Comparison of ENCODE assay signal across 10 cellular contexts in genomic region chr9:38091310-38092199, GRCh38. TPM values are rescaled to one million over a fixed set of nuclear protein-coding genes. Genes with fewer than 3 reads are reported as not detected.
DNase-seq lines count a peak whose midpoint lies in the region; ATAC-seq and TF ChIP-seq lines count a peak whose summit lies in the region.
"Had no signal": no experiment of that assay in that cellular context is flagged by ENCODE, and none has a peak within 500 bp of the region (broad histone marks: within the 10 kb centered on the region; RNA-seq: fewer than 3 reads in every experiment).

No MANE protein-coding gene starts in this region.

- H3K79me2 ChIP-seq in SK-N-SH (ENCODE audit: insufficient read depth) = no peaks in the 10 kb centered on the region

- H3K4me1 ChIP-seq in SK-N-SH (ENCODE audit: control insufficient read depth in 1 of 2, insufficient read depth in 2 of 2, low read depth in 1 of 2, low read length in 1 of 2) (peaks cover 0 to 10% of the 10 kb centered on the region in 2 experiments; a peak in 1 of 4 replicates), spleen (peaks cover 0 to 16% (median 3%) of the 10 kb centered on the region in 6 donors)

- H3K36me3 ChIP-seq in SK-N-SH (replicated peaks in 1 of 2; ENCODE audit: control insufficient read depth in 1 of 2, insufficient read depth in 2 of 2, low read length in 1 of 2) (no peaks in the 10 kb centered on the region), spleen (no peaks in the 10 kb centered on the region)

- DNase-seq in SK-N-SH (peak; percentile 34), Kasumi-1 (lab: John Stamatoyannopoulos, UW) (peak; percentile 40 to 42), spleen (peak; percentile 32), RPMI8226 (no peak), midbrain (lab: John Stamatoyannopoulos, UW) (no peak)
- DNase-seq in activated CD4-positive, CD25-positive, alpha-beta regulatory T cell treated with anti-CD3 and anti-CD28 coated beads, Interleukin-2, amount 50 U/mL, for 72 hours = no peak
- DNase-seq: activated CD4-positive, CD25-positive, alpha-beta regulatory T cell; substantia nigra had no signal

- no peak overlapping the region for H2AFZ ChIP-seq in SK-N-SH (ENCODE audit: low read depth)

- TF ChIP-seq CTCF in SK-N-SH (IDR thresholded peaks at IDR 0.05) (no peak), spleen (IDR thresholded peaks at IDR 0.05 in 8 of 11, conservative IDR thresholded peaks at IDR 0.05 in 3 of 11) (no peak)

- no peaks in the 10 kb centered on the region for H3F3A ChIP-seq in SK-N-SH (replicated peaks; ENCODE audit: insufficient read depth)

- H3K9me2 ChIP-seq in SK-N-SH = no peaks in the 10 kb centered on the region

- H3K4me3 ChIP-seq in SK-N-SH (ENCODE audit: low read depth in 2 of 2, low read length in 1 of 2) (no peak overlapping the region), spleen (no peak overlapping the region)

- no peaks in the 10 kb centered on the region for H3K27me3 ChIP-seq in SK-N-SH (ENCODE audit: insufficient read depth)
- no peaks in the 10 kb centered on the region for H3K27me3 ChIP-seq in spleen (replicated peaks in 1 of 7)

- H4K20me1 ChIP-seq in SK-N-SH (ENCODE audit: insufficient read depth) = no peaks in the 10 kb centered on the region

- intact Hi-C loops in spleen (cut with DNase I; ENCODE audit: low total_unique reads) = no loop called here

- TF ChIP-seq RAD21 in SK-N-SH (IDR thresholded peaks at IDR 0.05; ENCODE audit: low read length) = no peak

- CTCF ChIA-PET in SK-N-SH (lab: Yijun Ruan, JAX) = interaction anchor here (1.1 to 6.0 kb wide), 5 partner anchors 12 to 272 kb away, joined by 3 to 68 read pairs (median 4); no protein-coding TSS in a partner anchor

- no peak for TF ChIP-seq POLR2A in spleen (IDR thresholded peaks at IDR 0.05)

- WGBS in SK-N-SH (ENCODE audit: low lambda C conversion rate) = 79% methylated on average over 7 of the region's 7 CpGs
- 63 to 77% (median 71%) methylated on average over 7 of the region's 7 CpGs for WGBS in spleen, 5 donors

- no peak overlapping the region for H3K9ac ChIP-seq in SK-N-SH

- H3K9me3 ChIP-seq in SK-N-SH (no peaks in the 10 kb centered on the region), spleen (no peaks in the 10 kb centered on the region)

- no peak overlapping the region for H3K4me2 ChIP-seq in SK-N-SH

- ATAC-seq in SK-N-SH treated with all-trans-retinoic acid at 6 μM for 48 hours (no peak), HG02610 (IDR thresholded peaks at IDR 0.05; ENCODE audit: unreplicated experiment) (peak; percentile 74)

- TF ChIP-seq EP300 in SK-N-SH (IDR thresholded peaks at IDR 0.05; ENCODE audit: borderline replicate concordance in 1 of 2, low read depth in 1 of 2, low read length in 1 of 2) = no peak

- POLR2A ChIA-PET in SK-N-SH (lab: Yijun Ruan, JAX) = no interaction called here

- H3K27ac ChIP-seq in SK-N-SH (ENCODE audit: low read depth in 2 of 2, low read length in 1 of 2) (no peak overlapping the region), spleen (no peak overlapping the region)

TF ChIP-seq in SK-N-SH, 30 proteins besides CTCF, POLR2A, EP300 and RAD21 (continues in another document):
- TF ChIP-seq ZBTB33 (IDR thresholded peaks at IDR 0.05; ENCODE audit: borderline replicate concordance, low read depth) (no peak), GATA2 (CRISPR knock-in tag; IDR thresholded peaks at IDR 0.05) (no peak), TEAD4 (IDR thresholded peaks at IDR 0.05; ENCODE audit: borderline replicate concordance, insufficient read depth) (no peak), GABPA (IDR thresholded peaks at IDR 0.05; ENCODE audit: low read depth) (no peak), MAX (IDR thresholded peaks at IDR 0.05; ENCODE audit: low read depth) (no peak), USF1 (IDR thresholded peaks at IDR 0.05; ENCODE audit: borderline replicate concordance, low read depth) (no peak), USF2 (IDR thresholded peaks at IDR 0.05; ENCODE audit: borderline replicate concordance, low read depth, low read length) (no peak), FOSL2 (IDR thresholded peaks at IDR 0.05; ENCODE audit: borderline replicate concordance, low read depth) (no peak), TCF12 (IDR thresholded peaks at IDR 0.05) (no peak)

TF ChIP-seq in SK-N-SH treated with all-trans-retinoic acid at 6 μM for 48 hours, 23 proteins besides CTCF, POLR2A, EP300 and RAD21:
- TF ChIP-seq ZNF70 (CRISPR knock-in tag; IDR thresholded peaks at IDR 0.05) (no peak), ESRRG (CRISPR knock-in tag; IDR thresholded peaks at IDR 0.05) (no peak), ZNF8 (CRISPR knock-in tag; IDR thresholded peaks at IDR 0.05) (no peak), SNAI2 (CRISPR knock-in tag; IDR thresholded peaks at IDR 0.05) (no peak), ARNTL (CRISPR knock-in tag; IDR thresholded peaks at IDR 0.05; ENCODE audit: borderline replicate concordance, low read depth) (no peak)

RNA-seq across cellular contexts. Expression of gene SHB, which starts 22.5 kb away (rescaled TPM):
- polyA plus RNA-seq in SK-N-SH (2012; rRNA removed) (20.5 and 26.0 TPM in 2 replicates), spleen (1 to 10 TPM; 1.2 to 4.4 (median 1.7) TPM)
- 14.2 and 18.7 TPM in 2 replicates for polyA plus RNA-seq in SK-N-SH (2012; cell fraction: cytosol; rRNA removed)
- 21.7 and 22.0 TPM in 2 replicates for polyA plus RNA-seq in SK-N-SH (2012; cell fraction: nucleus; rRNA removed)
- 10 to 100 TPM in 3 of 7 donors, 1 to 10 TPM in 4; 5.3 to 20.5 (median 8.5) TPM for total RNA-seq in spleen

Comparison
In these comparisons a context has a peak if more than half of its experiments do, and no peak if none do; other contexts are left out.
1. DNase-seq: peak in SK-N-SH (single experiment), Kasumi-1 (2 of 2) and spleen (single experiment); none in activated CD4-positive, CD25-positive, alpha-beta regulatory T cell treated with anti-CD3 and anti-CD28 coated beads, Interleukin-2, amount 50 U/mL, for 72 hours (single experiment), RPMI8226 (single experiment) and midbrain (single experiment).